Comparison of ENCODE assay signal across 27 cellular contexts in genomic region chr13:66937423-66937822, GRCh38.
"Had no signal": no experiment of that assay in that cellular context is flagged by ENCODE, and none has a peak within 500 bp of the region (broad histone marks: within the 10 kb centered on the region; RNA-seq: fewer than 3 reads in every experiment).

No MANE protein-coding gene starts in this region.

- H3K27me3 ChIP-seq: colonic mucosa, esophagus squamous epithelium, gastroesophageal sphincter, heart left ventricle, hepatocyte had no signal

- H3K79me2 ChIP-seq: hepatocyte had no signal

- FAIRE-seq: endometrium, kidney had no signal

- DNase-seq: colonic mucosa; cortex of kidney; effector CD8-positive, alpha-beta T cell; effector memory CD8-positive, alpha-beta T cell; endodermal cell; erythroblast; esophagus squamous epithelium; foreskin melanocyte; heart left ventricle; hypothalamus; immature natural killer cell; islet precursor cell; kidney; kidney glomerular epithelial cell; left colon; left ventricle myocardium inferior; lower lobe of right lung; mesenchymal stem cell; mucosa of descending colon; naive B cell; naive thymus-derived CD8-positive, alpha-beta T cell had no signal

- H3K4me2 ChIP-seq: hepatocyte had no signal

- H3K4me3 ChIP-seq: colonic mucosa, esophagus squamous epithelium, gastroesophageal sphincter, heart left ventricle, hepatocyte, left ventricle myocardium inferior, lower lobe of right lung, mucosa of descending colon had no signal

- ATAC-seq: effector memory CD8-positive, alpha-beta T cell; esophagus mucosa; gastroesophageal sphincter; heart left ventricle; left colon; left lobe of liver; lower lobe of right lung; mucosa of descending colon; naive thymus-derived CD8-positive, alpha-beta T cell had no signal

- H3K36me3 ChIP-seq: colonic mucosa, esophagus squamous epithelium, gastroesophageal sphincter, heart left ventricle, left ventricle myocardium inferior, lower lobe of right lung had no signal

- H3K27ac ChIP-seq: colonic mucosa, epithelial cell of prostate, esophagus squamous epithelium, gastroesophageal sphincter, heart left ventricle, hepatocyte, left ventricle myocardium inferior, lower lobe of right lung had no signal

- H3K9me3 ChIP-seq: colonic mucosa, esophagus squamous epithelium, gastroesophageal sphincter, lower lobe of right lung, mucosa of descending colon had no signal

- H2AFZ ChIP-seq: hepatocyte had no signal

- H3K4me1 ChIP-seq: colonic mucosa, esophagus squamous epithelium, heart left ventricle, left ventricle myocardium inferior, lower lobe of right lung had no signal
